Comparison of ENCODE assay signal across 8 cellular contexts in genomic region chr6:123702943-123703342, GRCh38.
"Had no signal": no experiment of that assay in that cellular context is flagged by ENCODE, and none has a peak within 500 bp of the region (broad histone marks: within the 10 kb centered on the region; RNA-seq: fewer than 3 reads in every experiment).

No MANE protein-coding gene starts in this region.

- ATAC-seq: GM12878 had no signal

- FAIRE-seq: G401.6, GM12878, GM12891, GM12892, GM18507, GM19239 had no signal

- H3K4me3 ChIP-seq: GM12878 had no signal

- DNase-seq: GDM1, GF-D8 had no signal
